ENCODE assay signal across 13 cellular contexts in genomic region chr20:63326314-63327228, GRCh38. TPM values are rescaled to one million over a fixed set of nuclear protein-coding genes. Genes with fewer than 3 reads are reported as not detected.
A peak's percentile ranks its signal among the peaks of the same experiment; 100 is the strongest.
DNase-seq lines count a peak whose midpoint lies in the region; ATAC-seq and TF ChIP-seq lines count a peak whose summit lies in the region.
"Had no signal": no experiment of that assay in that cellular context is flagged by ENCODE, and none has a peak within 500 bp of the region (broad histone marks: within the 10 kb centered on the region; RNA-seq: fewer than 3 reads in every experiment).

No MANE protein-coding gene starts in this region.

- no peak for ATAC-seq in activated naive CD4-positive, alpha-beta T cell treated with anti-CD3 and anti-CD28 coated beads, Interleukin-2, amount 50 U/mL, for 72 hours
- ATAC-seq in heart left ventricle = no peak
- ATAC-seq in stimulated activated naive B cell treated with anti-CD40 and anti-IgM and Interleukin-4, amounts not matched to agents 10 μg/mL and 1 μg/mL and 100 μg/mL, for 72 hours (replicated peaks) = no peak
- no peak for ATAC-seq in GM19463 (IDR thresholded peaks at IDR 0.05; ENCODE audit: unreplicated experiment)

- peaks cover 0 to 8% (median 0%) of the 10 kb centered on the region in 12 donors for H3K9me3 ChIP-seq in heart left ventricle

- H3K4me3 ChIP-seq in heart left ventricle = no peak overlapping the region

- TF ChIP-seq CTCF in heart left ventricle (IDR thresholded peaks at IDR 0.05) (no peak), GM20000 (IDR thresholded peaks at IDR 0.05; ENCODE audit: extremely low read depth, missing control alignments) (no peak)

- no peaks in the 10 kb centered on the region for H3K36me3 Mint-ChIP-seq in activated naive CD4-positive, alpha-beta T cell treated with anti-CD3 and anti-CD28 coated beads, Interleukin-2, amount 10 ng/mL, durations not matched to agents 7 days and 5 days
- H3K36me3 Mint-ChIP-seq in activated naive CD4-positive, alpha-beta T cell treated with anti-CD3 and anti-CD28 coated beads, Interleukin-2, amount 50 U/mL, for 72 hours = peaks cover 3% of the 10 kb centered on the region in 2 donors
- H3K36me3 Mint-ChIP-seq in stimulated activated naive B cell treated with anti-CD40 and anti-IgM and Interleukin-4, amounts not matched to agents 10 μg/mL and 1 μg/mL and 100 μg/mL, for 72 hours = peaks cover 0 to 3% of the 10 kb centered on the region in 2 donors

- H3K27me3 Mint-ChIP-seq in activated naive CD4-positive, alpha-beta T cell treated with anti-CD3 and anti-CD28 coated beads, Interleukin-2, amount 10 ng/mL, durations not matched to agents 7 days and 5 days = peaks cover 16% of the 10 kb centered on the region
- peaks cover 0 to 25% of the 10 kb centered on the region in 2 donors for H3K27me3 Mint-ChIP-seq in stimulated activated naive B cell treated with anti-CD40 and anti-IgM and Interleukin-4, amounts not matched to agents 10 μg/mL and 1 μg/mL and 100 μg/mL, for 72 hours

- peaks cover 6% of the 10 kb centered on the region for H3K9me3 Mint-ChIP-seq in activated naive CD4-positive, alpha-beta T cell treated with anti-CD3 and anti-CD28 coated beads, Interleukin-2, amount 10 ng/mL, durations not matched to agents 7 days and 5 days
- peaks cover 2% of the 10 kb centered on the region in 2 donors for H3K9me3 Mint-ChIP-seq in activated naive CD4-positive, alpha-beta T cell treated with anti-CD3 and anti-CD28 coated beads, Interleukin-2, amount 50 U/mL, for 72 hours
- peaks cover 2 to 8% of the 10 kb centered on the region in 2 donors for H3K9me3 Mint-ChIP-seq in stimulated activated naive B cell treated with anti-CD40 and anti-IgM and Interleukin-4, amounts not matched to agents 10 μg/mL and 1 μg/mL and 100 μg/mL, for 72 hours

- H3K4me1 ChIP-seq in heart left ventricle = no peaks in the 10 kb centered on the region

- peaks cover 0 to 29% (median 0%) of the 10 kb centered on the region in 9 donors for H3K27me3 ChIP-seq in heart left ventricle

- H3K36me3 ChIP-seq in heart left ventricle = no peaks in the 10 kb centered on the region

- H3K4me3 Mint-ChIP-seq in activated naive CD4-positive, alpha-beta T cell treated with anti-CD3 and anti-CD28 coated beads, Interleukin-2, amount 10 ng/mL, durations not matched to agents 7 days and 5 days = no peak overlapping the region
- H3K4me3 Mint-ChIP-seq in stimulated activated naive B cell treated with anti-CD40 and anti-IgM and Interleukin-4, amounts not matched to agents 10 μg/mL and 1 μg/mL and 100 μg/mL, for 72 hours = no peak overlapping the region

- no peak overlapping the region for H3K27ac ChIP-seq in heart left ventricle
- H3K27ac ChIP-seq: VCaP had no signal

- TF ChIP-seq POLR2A in heart left ventricle (IDR thresholded peaks at IDR 0.05) = no peak

- intact Hi-C loops in heart left ventricle (cut with DNase I) = no loop called here

- CTCF ChIA-PET in activated naive CD4-positive, alpha-beta T cell treated with anti-CD3 and anti-CD28 coated beads, Interleukin-2, amount 10 ng/mL, durations not matched to agents 7 days and 5 days (lab: Charles Lee) = no interaction called here

- 78 to 89% (median 83%) methylated on average over 12 to 15 of the region's 15 CpGs for WGBS in heart left ventricle, 4 donors

- H3K4me1 Mint-ChIP-seq in activated naive CD4-positive, alpha-beta T cell treated with anti-CD3 and anti-CD28 coated beads, Interleukin-2, amount 10 ng/mL, durations not matched to agents 7 days and 5 days = no peaks in the 10 kb centered on the region
- H3K4me1 Mint-ChIP-seq in stimulated activated naive B cell treated with anti-CD40 and anti-IgM and Interleukin-4, amounts not matched to agents 10 μg/mL and 1 μg/mL and 100 μg/mL, for 72 hours = peaks cover 5 to 11% of the 10 kb centered on the region in 2 donors

- DNase-seq in activated naive CD4-positive, alpha-beta T cell treated with anti-CD3 and anti-CD28 coated beads, Interleukin-2, amount 10 ng/mL, durations not matched to agents 7 days and 5 days = no peak
- no peak for DNase-seq in activated naive CD4-positive, alpha-beta T cell treated with anti-CD3 and anti-CD28 coated beads, Interleukin-2, amount 50 U/mL, for 72 hours (ENCODE audit: low spot score in 2 of 2)
- DNase-seq in RPMI8226 = peak; percentile 43
- DNase-seq in heart left ventricle = peak in 3 of 5 donors; percentile 9 to 31 (median 19)
- no peak for DNase-seq in stimulated activated naive B cell treated with anti-CD40 and anti-IgM and Interleukin-4, amounts not matched to agents 10 μg/mL and 1 μg/mL and 100 μg/mL, for 72 hours
- DNase-seq in GM20000 (ENCODE audit: low spot score) = no peak
- no peak for DNase-seq in GM03348 (ENCODE audit: low spot score)
- DNase-seq: DMS79 treated with DMSO at 0.1 percent for 48 hours, head of caudate nucleus had no signal

- H3K27ac Mint-ChIP-seq in activated naive CD4-positive, alpha-beta T cell treated with anti-CD3 and anti-CD28 coated beads, Interleukin-2, amount 10 ng/mL, durations not matched to agents 7 days and 5 days = peak overlapping the region; percentile 88
- H3K27ac Mint-ChIP-seq in activated naive CD4-positive, alpha-beta T cell treated with anti-CD3 and anti-CD28 coated beads, Interleukin-2, amount 50 U/mL, for 72 hours = peak overlapping the region in 1 of 2 donors; percentile 14
- peak overlapping the region; percentile 71 for H3K27ac Mint-ChIP-seq in stimulated activated naive B cell treated with anti-CD40 and anti-IgM and Interleukin-4, amounts not matched to agents 10 μg/mL and 1 μg/mL and 100 μg/mL, for 72 hours

RNA-seq across cellular contexts. Expression of gene COL20A1, which starts 33.6 kb away (rescaled TPM):
- total RNA-seq in activated naive CD4-positive, alpha-beta T cell treated with anti-CD3 and anti-CD28 coated beads, Interleukin-2, amount 50 U/mL, for 72 hours = under 1 TPM in 1 of 2 donors, not detected in 1; 0.09 TPM
- not detected for total RNA-seq in heart left ventricle
- polyA plus RNA-seq in heart left ventricle = not detected
- total RNA-seq: RPMI7951 had no signal

RNA-seq across cellular contexts. Expression of gene CHRNA4, which starts 34.6 kb away (rescaled TPM):
- not detected for total RNA-seq in activated naive CD4-positive, alpha-beta T cell treated with anti-CD3 and anti-CD28 coated beads, Interleukin-2, amount 50 U/mL, for 72 hours
- total RNA-seq in heart left ventricle = 1 to 10 TPM in 2 of 9 donors, under 1 TPM in 2, not detected in 5; 0.16 to 1.5 (median 0.81) TPM
- under 1 TPM; 0.06 to 0.23 TPM for polyA plus RNA-seq in heart left ventricle
- total RNA-seq: NCI-H460, RPMI7951 had no signal

RNA-seq across cellular contexts. Expression of gene ARFGAP1, which starts 54.0 kb away (rescaled TPM):
- total RNA-seq in activated naive CD4-positive, alpha-beta T cell treated with anti-CD3 and anti-CD28 coated beads, Interleukin-2, amount 50 U/mL, for 72 hours = 100 to 1,000 TPM in 1 of 2 donors, 10 to 100 TPM in 1; 77.2 to 108 TPM
- 10 to 100 TPM; 14.3 to 51.6 (median 29.2) TPM for total RNA-seq in heart left ventricle
- polyA plus RNA-seq in heart left ventricle = 10 to 100 TPM; 41.8 to 43.8 TPM

Comparison
In these comparisons a context has a peak if more than half of its experiments do, and no peak if none do; other contexts are left out.
1. DNase-seq: peak in RPMI8226 (single experiment) and heart left ventricle (3 of 5); none in activated naive CD4-positive, alpha-beta T cell treated with anti-CD3 and anti-CD28 coated beads, Interleukin-2, amount 10 ng/mL, durations not matched to agents 7 days and 5 days (single experiment), activated naive CD4-positive, alpha-beta T cell treated with anti-CD3 and anti-CD28 coated beads, Interleukin-2, amount 50 U/mL, for 72 hours (0 of 2), stimulated activated naive B cell treated with anti-CD40 and anti-IgM and Interleukin-4, amounts not matched to agents 10 μg/mL and 1 μg/mL and 100 μg/mL, for 72 hours (single experiment), GM20000 (single experiment) and GM03348 (single experiment).